Comparison of ENCODE assay signal across 21 cellular contexts in genomic region chr20:56503911-56504310, GRCh38. TPM values are rescaled to one million over a fixed set of nuclear protein-coding genes. Genes with fewer than 3 reads are reported as not detected.
"Had no signal": no experiment of that assay in that cellular context is flagged by ENCODE, and none has a peak within 500 bp of the region (broad histone marks: within the 10 kb centered on the region; RNA-seq: fewer than 3 reads in every experiment).

No MANE protein-coding gene starts in this region.

- ATAC-seq: left ventricle myocardium superior, sciatic nerve had no signal

- H3K27ac Mint-ChIP-seq: activated CD4-positive, alpha-beta memory T cell treated with anti-CD3 and anti-CD28 coated beads, Interleukin-2, amount 10 ng/mL, durations not matched to agents 7 days and 5 days; activated naive CD4-positive, alpha-beta T cell treated with anti-CD3 and anti-CD28 coated beads, Interleukin-2, amount 50 U/mL, for 24 hours; memory B cell had no signal

- H3K27me3 ChIP-seq: colonic mucosa, esophagus squamous epithelium had no signal

- H3K36me3 ChIP-seq: colonic mucosa, thoracic aorta had no signal

- H3K27ac ChIP-seq: colonic mucosa, esophagus squamous epithelium, thoracic aorta had no signal

- H3K9me3 ChIP-seq: colonic mucosa, esophagus squamous epithelium, thoracic aorta had no signal

- H3K36me3 Mint-ChIP-seq: activated naive CD4-positive, alpha-beta T cell treated with anti-CD3 and anti-CD28 coated beads, Interleukin-2, amount 50 U/mL, for 24 hours had no signal

- H3K27me3 Mint-ChIP-seq: activated CD4-positive, alpha-beta memory T cell treated with anti-CD3 and anti-CD28 coated beads, Interleukin-2, amount 10 ng/mL, durations not matched to agents 7 days and 5 days; activated naive CD4-positive, alpha-beta T cell treated with anti-CD3 and anti-CD28 coated beads, Interleukin-2, amount 50 U/mL, for 24 hours; memory B cell; T-cell had no signal

- H3K9me3 Mint-ChIP-seq: activated CD4-positive, alpha-beta memory T cell treated with anti-CD3 and anti-CD28 coated beads, Interleukin-2, amount 10 ng/mL, durations not matched to agents 7 days and 5 days; activated naive CD4-positive, alpha-beta T cell treated with anti-CD3 and anti-CD28 coated beads, Interleukin-2, amount 50 U/mL, for 24 hours; memory B cell; neural crest cell; T-cell had no signal

- H3K4me3 ChIP-seq: colonic mucosa, esophagus squamous epithelium, thoracic aorta had no signal

- H3K4me3 Mint-ChIP-seq: activated CD4-positive, alpha-beta memory T cell treated with anti-CD3 and anti-CD28 coated beads, Interleukin-2, amount 10 ng/mL, durations not matched to agents 7 days and 5 days; activated naive CD4-positive, alpha-beta T cell treated with anti-CD3 and anti-CD28 coated beads, Interleukin-2, amount 50 U/mL, for 24 hours; memory B cell; neural crest cell; T-cell had no signal

- DNase-seq: activated CD4-positive, alpha-beta memory T cell treated with anti-CD3 and anti-CD28 coated beads, Interleukin-2, amount 10 ng/mL, durations not matched to agents 7 days and 5 days; activated CD8-positive, alpha-beta memory T cell treated with anti-CD3 and anti-CD28 coated beads, Interleukin-2, amount 50 U/mL, for 4 hours; activated effector memory CD4-positive, alpha-beta T cell treated with anti-CD3 and anti-CD28 coated beads, Interleukin-2, amount 50 U/mL, for 16 hours; amniotic stem cell; colonic mucosa; esophagus squamous epithelium; hypothalamus; kidney glomerular epithelial cell; left ventricle myocardium superior had no signal

RNA-seq across cellular contexts. Expression of gene FAM209A, which starts 20.6 kb away (rescaled TPM):
- total RNA-seq: cardiac septum, esophagus squamous epithelium, fibroblast of villous mesenchyme, glomerular endothelial cell, left ventricle myocardium superior, pulmonary artery endothelial cell, sciatic nerve, thoracic aorta had no signal

RNA-seq across cellular contexts. Expression of gene FAM209B, which starts 29.1 kb away (rescaled TPM):
- total RNA-seq: cardiac septum, endothelial cell of umbilical vein, esophagus squamous epithelium, fibroblast of villous mesenchyme, glomerular endothelial cell, left ventricle myocardium superior, neural crest cell, osteocyte, pulmonary artery endothelial cell, sciatic nerve, thoracic aorta had no signal
